26 cellular contexts compared by ENCODE assay signal in genomic region chrX:96126182-96126581, GRCh38.
DNase-seq lines count a peak whose midpoint lies in the region; ATAC-seq, FAIRE-seq and TF ChIP-seq lines count a peak whose summit lies in the region.
"Had no signal": no experiment of that assay in that cellular context is flagged by ENCODE, and none has a peak within 500 bp of the region (broad histone marks: within the 10 kb centered on the region; RNA-seq: fewer than 3 reads in every experiment).

No MANE protein-coding gene starts in this region.

- TF ChIP-seq CTCF in AG04450 (IDR thresholded peaks at IDR 0.05; ENCODE audit: low read depth, low read length) (0 out of 2 replicates have a peak, but pooled peaks have one; percentile 10), neural crest cell (conservative IDR thresholded peaks at IDR 0.05) (peak; percentile 47), hepatocyte (IDR thresholded peaks at IDR 0.05; ENCODE audit: poor library complexity) (no peak)

- H3K9me2 ChIP-seq in hepatocyte (replicated peaks; ENCODE audit: insufficient read depth), result no peaks in the 10 kb centered on the region

- no peak overlapping the region for H3K27ac ChIP-seq in AG04450 (ENCODE audit: low read depth, low read length)
- H3K27ac ChIP-seq in hepatocyte, result no peak overlapping the region
- H3K27ac ChIP-seq: GM23248, heart left ventricle, SK-N-MC, spleen, upper lobe of left lung had no signal

- H3K4me3 Mint-ChIP-seq in neural crest cell, result no peak overlapping the region
- H3K4me3 Mint-ChIP-seq: activated CD4-positive, alpha-beta memory T cell treated with anti-CD3 and anti-CD28 coated beads, Interleukin-2, amount 10 ng/mL, durations not matched to agents 7 days and 5 days; activated naive CD8-positive, alpha-beta T cell treated with anti-CD3 and anti-CD28 coated beads for 36 hours; CD14-positive monocyte; central memory CD8-positive, alpha-beta T cell; natural killer cell treated with Interleukin-12 subunit alpha and Interleukin-12 subunit beta and Interleukin-15 and Interleukin-18, amount 100 ng/mL, for 72 hours; T-helper 17 cell had no signal

- no peaks in the 10 kb centered on the region for H4K20me1 ChIP-seq in hepatocyte (ENCODE audit: insufficient read depth, poor library complexity, severe bottlenecking)

- H3K27me3 ChIP-seq in AG04450 (ENCODE audit: control insufficient read depth, insufficient read depth, low read length) (no peaks in the 10 kb centered on the region), hepatocyte (no peaks in the 10 kb centered on the region)
- H3K27me3 ChIP-seq: heart left ventricle, spleen, upper lobe of left lung had no signal

- H3K4me1 Mint-ChIP-seq in neural crest cell, result no peaks in the 10 kb centered on the region
- H3K4me1 Mint-ChIP-seq: activated CD4-positive, alpha-beta memory T cell treated with anti-CD3 and anti-CD28 coated beads, Interleukin-2, amount 10 ng/mL, durations not matched to agents 7 days and 5 days; activated naive CD8-positive, alpha-beta T cell treated with anti-CD3 and anti-CD28 coated beads for 36 hours; CD14-positive monocyte; central memory CD8-positive, alpha-beta T cell; T-helper 17 cell had no signal

- peak; percentile 8 for FAIRE-seq in endometrium (lab: Jason Lieb, UNC)
- FAIRE-seq: endothelial cell of umbilical vein had no signal

- CTCF ChIA-PET in AG04450 (lab: Charles Lee), result interaction anchor here (0.6 kb wide), 1 partner anchor 45 kb away, joined by 3 read pairs; no protein-coding TSS in a partner anchor

- H3K9me3 Mint-ChIP-seq in neural crest cell, result peaks cover 3% of the 10 kb centered on the region
- H3K9me3 Mint-ChIP-seq: activated CD4-positive, alpha-beta memory T cell treated with anti-CD3 and anti-CD28 coated beads, Interleukin-2, amount 10 ng/mL, durations not matched to agents 7 days and 5 days; activated naive CD8-positive, alpha-beta T cell treated with anti-CD3 and anti-CD28 coated beads for 36 hours had no signal

- no peak overlapping the region for H2AFZ ChIP-seq in hepatocyte
- H2AFZ ChIP-seq: GM23248 had no signal

- H3K4me2 ChIP-seq in hepatocyte, result no peak overlapping the region

- ATAC-seq in HG03460 (IDR thresholded peaks at IDR 0.05; ENCODE audit: unreplicated experiment) (no peak), GM21447 (IDR thresholded peaks at IDR 0.05; ENCODE audit: unreplicated experiment) (no peak)
- ATAC-seq: heart left ventricle; mucosa of descending colon; natural killer cell treated with Interleukin-12 subunit alpha and Interleukin-12 subunit beta and Interleukin-15 and Interleukin-18, amount 100 ng/mL, for 72 hours; T-helper 17 cell had no signal

- no peaks in the 10 kb centered on the region for H3K9me3 ChIP-seq in AG04450 (ENCODE audit: control insufficient read depth, insufficient read depth, low read length)
- H3K9me3 ChIP-seq in hepatocyte (ENCODE audit: low read depth), result no peaks in the 10 kb centered on the region
- H3K9me3 ChIP-seq: heart left ventricle, mucosa of descending colon, spleen, upper lobe of left lung had no signal

- H3K36me3 ChIP-seq in hepatocyte (replicated peaks; ENCODE audit: insufficient read depth, low read depth), result no peaks in the 10 kb centered on the region
- H3K36me3 ChIP-seq: heart left ventricle, spleen, upper lobe of left lung had no signal

- DNase-seq in AG04450 (ENCODE audit: low read depth, low spot score) (no peak), OCI-M1 (lab: John Stamatoyannopoulos, UW) (peak; percentile 6), neural crest cell (ENCODE audit: low read depth, low spot score) (no peak), hepatocyte (ENCODE audit: low spot score) (no peak)
- DNase-seq: activated CD4-positive, alpha-beta memory T cell treated with anti-CD3 and anti-CD28 coated beads, Interleukin-2, amount 10 ng/mL, durations not matched to agents 7 days and 5 days; activated CD4-positive, alpha-beta T cell treated with anti-CD3 and anti-CD28 coated beads for 1 hour; activated naive CD8-positive, alpha-beta T cell treated with anti-CD3 and anti-CD28 coated beads for 36 hours; GM23248; heart left ventricle; mucosa of descending colon; NCI-H1694; NCI-H2171; retina; spleen; substantia nigra; T-helper 17 cell; upper lobe of left lung had no signal

- H3K4me3 ChIP-seq in AG04450 (ENCODE audit: low read depth, low read length) (no peak overlapping the region), hepatocyte (no peak overlapping the region)
- H3K4me3 ChIP-seq: GM23248, heart left ventricle, lung, mucosa of descending colon, SK-N-MC, spleen, upper lobe of left lung had no signal

- no peak overlapping the region for H3K27ac Mint-ChIP-seq in neural crest cell (ENCODE audit: unreplicated experiment)
- H3K27ac Mint-ChIP-seq: activated CD4-positive, alpha-beta memory T cell treated with anti-CD3 and anti-CD28 coated beads, Interleukin-2, amount 10 ng/mL, durations not matched to agents 7 days and 5 days; activated naive CD8-positive, alpha-beta T cell treated with anti-CD3 and anti-CD28 coated beads for 36 hours; CD14-positive monocyte; natural killer cell treated with Interleukin-12 subunit alpha and Interleukin-12 subunit beta and Interleukin-15 and Interleukin-18, amount 100 ng/mL, for 72 hours; T-helper 17 cell had no signal

- POLR2A ChIA-PET in AG04450 (lab: Yijun Ruan, JAX), result no interaction called here

- H3K36me3 Mint-ChIP-seq in neural crest cell (ENCODE audit: low read depth), result no peaks in the 10 kb centered on the region
- H3K36me3 Mint-ChIP-seq: activated naive CD8-positive, alpha-beta T cell treated with anti-CD3 and anti-CD28 coated beads for 36 hours; CD14-positive monocyte; natural killer cell treated with Interleukin-12 subunit alpha and Interleukin-12 subunit beta and Interleukin-15 and Interleukin-18, amount 100 ng/mL, for 72 hours had no signal

- no peaks in the 10 kb centered on the region for H3K27me3 Mint-ChIP-seq in neural crest cell (ENCODE audit: low read depth)
- H3K27me3 Mint-ChIP-seq: activated CD4-positive, alpha-beta memory T cell treated with anti-CD3 and anti-CD28 coated beads, Interleukin-2, amount 10 ng/mL, durations not matched to agents 7 days and 5 days; activated naive CD8-positive, alpha-beta T cell treated with anti-CD3 and anti-CD28 coated beads for 36 hours; central memory CD8-positive, alpha-beta T cell; T-helper 17 cell had no signal

- H3K79me2 ChIP-seq in hepatocyte, result no peaks in the 10 kb centered on the region

- no peaks in the 10 kb centered on the region for H3K4me1 ChIP-seq in hepatocyte (ENCODE audit: insufficient read depth)
- H3K4me1 ChIP-seq: heart left ventricle, spleen, upper lobe of left lung had no signal
